Comparison of ENCODE assay signal across 8 cellular contexts in the genomic region with DNA sequence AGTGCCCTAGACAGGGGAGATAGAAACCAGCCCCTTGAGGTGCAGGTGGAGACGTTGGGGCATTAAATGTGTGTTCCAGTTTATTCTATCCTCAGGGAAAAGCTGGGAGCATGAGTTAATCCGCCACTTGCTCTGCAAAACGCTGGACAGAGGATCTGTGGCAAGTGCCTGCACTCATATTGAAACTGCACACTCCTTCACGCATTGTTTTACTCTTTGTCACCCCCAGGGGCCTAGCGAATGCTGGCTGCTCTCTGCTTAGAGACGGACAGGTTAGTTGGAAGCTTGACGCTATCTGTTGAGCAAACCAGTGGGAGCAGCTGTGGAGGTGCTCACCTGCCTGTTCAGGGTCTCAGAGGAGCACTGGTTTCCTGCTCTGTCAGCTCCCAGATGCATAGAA. TPM values are rescaled to one million over a fixed set of nuclear protein-coding genes. Genes with fewer than 3 reads are reported as not detected.
DNase-seq lines count a peak whose midpoint lies in the region; ATAC-seq and TF ChIP-seq lines count a peak whose summit lies in the region.
"Not testable (repeated sequence)": the region's sequence is repeated elsewhere in the genome, so short reads cannot be mapped to it uniquely, and the experiment has no call there.

No MANE protein-coding gene starts in this region.

- not testable (repeated sequence) for H3K4me1 ChIP-seq in neural progenitor cell

- H3K27ac Mint-ChIP-seq in activated T-helper 17 cell treated with anti-CD3 and anti-CD28 coated beads, Interleukin-2, amount 50 U/mL, for 72 hours; neural progenitor cell: not testable (repeated sequence)

- H3K9me3 ChIP-seq in neural progenitor cell (ENCODE audit: low read depth): not testable (repeated sequence)

- not testable (repeated sequence) for H3K4me3 ChIP-seq in neural progenitor cell

- peaks cover 12% of the 10 kb centered on the region for H3K27me3 ChIP-seq in neural progenitor cell

- H3K9me3 Mint-ChIP-seq in activated T-helper 17 cell treated with anti-CD3 and anti-CD28 coated beads, Interleukin-2, amount 50 U/mL, for 72 hours; neural progenitor cell: not testable (repeated sequence)

- not testable (repeated sequence) for H3K4me3 Mint-ChIP-seq in activated T-helper 17 cell treated with anti-CD3 and anti-CD28 coated beads, Interleukin-2, amount 50 U/mL, for 72 hours
- H3K4me3 Mint-ChIP-seq in neural progenitor cell: peak overlapping the region; percentile 38

- not testable (repeated sequence) for H3K27me3 Mint-ChIP-seq in activated T-helper 17 cell treated with anti-CD3 and anti-CD28 coated beads, Interleukin-2, amount 50 U/mL, for 72 hours; neural progenitor cell (ENCODE audit: insufficient read depth, low read depth)

- not testable (repeated sequence) for H3K4me2 ChIP-seq in neural progenitor cell

- peak; percentile 52 for ATAC-seq in GM19455 (IDR thresholded peaks at IDR 0.05; ENCODE audit: unreplicated experiment)
- ATAC-seq in HG02642 (IDR thresholded peaks at IDR 0.05; ENCODE audit: poor library complexity, unreplicated experiment): peak; percentile 75
- ATAC-seq in HG03442 (IDR thresholded peaks at IDR 0.05; ENCODE audit: unreplicated experiment): peak; percentile 73
- ATAC-seq in activated T-helper 17 cell treated with anti-CD3 and anti-CD28 coated beads, Interleukin-2, amount 50 U/mL, for 72 hours (replicated peaks): peak; percentile 24

- not testable (repeated sequence) for H4K20me1 ChIP-seq in neural progenitor cell (ENCODE audit: low read depth)

- peak; percentile 36 for DNase-seq in DMS53 treated with DMSO at 0.1 percent for 48 hours (lab: John Stamatoyannopoulos, UW; ENCODE audit: unreplicated experiment)
- DNase-seq in GM13976 (ENCODE audit: low spot score): peak; percentile 73
- peak; percentile 19 for DNase-seq in NCI-H510A treated with DMSO at 0.1 percent for 48 hours (lab: John Stamatoyannopoulos, UW)
- DNase-seq in neural progenitor cell (ENCODE audit: low spot score): not testable (repeated sequence)

- not testable (repeated sequence) for H3K27ac ChIP-seq in neural progenitor cell

- H3K4me1 Mint-ChIP-seq in activated T-helper 17 cell treated with anti-CD3 and anti-CD28 coated beads, Interleukin-2, amount 50 U/mL, for 72 hours; neural progenitor cell: not testable (repeated sequence)

- H2AFZ ChIP-seq in neural progenitor cell (replicated peaks): not testable (repeated sequence)

- not testable (repeated sequence) for H3K9ac ChIP-seq in neural progenitor cell

- H3F3A ChIP-seq in neural progenitor cell (ENCODE audit: low read depth): not testable (repeated sequence)

- not testable (repeated sequence) for TF ChIP-seq CTCF in GM13976 (IDR thresholded peaks at IDR 0.05; ENCODE audit: borderline replicate concordance, control extremely low read depth, extremely low read depth, insufficient read depth, missing control alignments); neural progenitor cell (IDR thresholded peaks at IDR 0.05)

- H3K79me2 ChIP-seq in neural progenitor cell (ENCODE audit: low read depth): not testable (repeated sequence)

- in situ Hi-C loops in GM13976 (cut with MboI; ENCODE audit: low sequenced_read_pairs, unreplicated experiment): not testable (repeated sequence)

- peaks cover 11% of the 10 kb centered on the region for H3K36me3 Mint-ChIP-seq in activated T-helper 17 cell treated with anti-CD3 and anti-CD28 coated beads, Interleukin-2, amount 50 U/mL, for 72 hours (ENCODE audit: low read depth)
- H3K36me3 Mint-ChIP-seq in neural progenitor cell: not testable (repeated sequence)

- not testable (repeated sequence) for H3K36me3 ChIP-seq in neural progenitor cell

RNA-seq across cellular contexts. Expression of a gene that starts 13.9 kb away (rescaled TPM):
- total RNA-seq in activated T-helper 17 cell treated with anti-CD3 and anti-CD28 coated beads, Interleukin-2, amount 50 U/mL, for 72 hours: 1 to 10 TPM; 1.9 to 2.5 TPM
- total RNA-seq in neural progenitor cell (ENCODE audit: low replicate concordance): 0.50 and 0.99 TPM in 2 replicates

RNA-seq across cellular contexts. Expression of a gene that starts 53.2 kb away (rescaled TPM):
- 1 to 10 TPM; 4.7 to 6.6 TPM for total RNA-seq in activated T-helper 17 cell treated with anti-CD3 and anti-CD28 coated beads, Interleukin-2, amount 50 U/mL, for 72 hours
- total RNA-seq in neural progenitor cell (ENCODE audit: low replicate concordance): 0.09 and 0.39 TPM in 2 replicates

Comparison
In these comparisons a context has a peak if more than half of its experiments do, and no peak if none do; other contexts are left out.
1. ATAC-seq: peak in every context shown above with its lines; median percentile 75 in HG02642; 73 in HG03442; 52 in GM19455; 24 in activated T-helper 17 cell treated with anti-CD3 and anti-CD28 coated beads, Interleukin-2, amount 50 U/mL, for 72 hours.